Comparison of ENCODE assay signal across 29 cellular contexts in genomic region chr15:79057050-79057449, GRCh38. TPM values are rescaled to one million over a fixed set of nuclear protein-coding genes. Genes with fewer than 3 reads are reported as not detected.
"Had no signal": no experiment of that assay in that cellular context is flagged by ENCODE, and none has a peak within 500 bp of the region (broad histone marks: within the 10 kb centered on the region; RNA-seq: fewer than 3 reads in every experiment).

No MANE protein-coding gene starts in this region.

- H3K9me3 Mint-ChIP-seq: nephron progenitor cell; neural crest cell; stimulated activated effector memory CD8-positive, alpha-beta T cell treated with anti-CD3 and anti-CD28 coated beads, Interleukin-12 subunit alpha, Interleukin-12 subunit beta, amount 100 ng/mL, for 72 hours; stimulated activated naive CD8-positive, alpha-beta T cell treated with anti-CD3 and anti-CD28 coated beads, Interleukin-15, amount 100 ng/mL, for 72 hours; type B pancreatic cell had no signal

- H3K27ac Mint-ChIP-seq: naive B cell; naive thymus-derived CD8-positive, alpha-beta T cell; nephron progenitor cell; progenitor cell of endocrine pancreas; stimulated activated effector memory CD8-positive, alpha-beta T cell treated with anti-CD3 and anti-CD28 coated beads, Interleukin-12 subunit alpha, Interleukin-12 subunit beta, amount 100 ng/mL, for 72 hours; stimulated activated naive CD8-positive, alpha-beta T cell treated with anti-CD3 and anti-CD28 coated beads, Interleukin-15, amount 100 ng/mL, for 72 hours; type B pancreatic cell had no signal

- ATAC-seq: naive thymus-derived CD8-positive, alpha-beta T cell; psoas muscle; right cardiac atrium; stimulated activated effector memory CD8-positive, alpha-beta T cell treated with anti-CD3 and anti-CD28 coated beads, Interleukin-12 subunit alpha, Interleukin-12 subunit beta, amount 100 ng/mL, for 72 hours; stimulated activated naive CD8-positive, alpha-beta T cell treated with anti-CD3 and anti-CD28 coated beads, Interleukin-15, amount 100 ng/mL, for 72 hours; stimulated activated naive CD8-positive, alpha-beta T cell treated with anti-CD3 and anti-CD28 coated beads, Interleukin-15, Interleukin-2, amounts not matched to agents 100 U/mL and 50 U/mL, for 24 hours; upper lobe of right lung had no signal

- H3K4me1 Mint-ChIP-seq: naive B cell; naive thymus-derived CD8-positive, alpha-beta T cell; nephron progenitor cell; neural crest cell; stimulated activated effector memory CD8-positive, alpha-beta T cell treated with anti-CD3 and anti-CD28 coated beads, Interleukin-12 subunit alpha, Interleukin-12 subunit beta, amount 100 ng/mL, for 72 hours; stimulated activated naive CD8-positive, alpha-beta T cell treated with anti-CD3 and anti-CD28 coated beads, Interleukin-15, amount 100 ng/mL, for 72 hours had no signal

- DNase-seq: naive B cell; nephron progenitor cell; occipital lobe; ovary; psoas muscle; right cardiac atrium; right lobe of liver; sigmoid colon; small intestine; stimulated activated CD4-positive, alpha-beta T cell treated with anti-CD3 and anti-CD28 coated beads, Interleukin-12 subunit alpha, Interleukin-12 subunit beta, amount 100 ng/mL, for 4 hours; stimulated activated CD4-positive, alpha-beta T cell treated with anti-CD3 and anti-CD28 coated beads, Interleukin-2, amount 100 ng/mL, for 24 hours; stimulated activated CD4-positive, alpha-beta T cell treated with anti-CD3 and anti-CD28 coated beads, Interleukin-2, amount 100 ng/mL, for 48 hours; stimulated activated CD4-positive, alpha-beta T cell treated with anti-CD3 and anti-CD28 coated beads, Interleukin-4, amount 100 ng/mL, for 24 hours; stimulated activated naive CD4-positive, alpha-beta T cell; stimulated activated naive CD8-positive, alpha-beta T cell treated with anti-CD3 and anti-CD28 coated beads, Interleukin-15, amount 100 ng/mL, for 72 hours; stimulated activated naive CD8-positive, alpha-beta T cell treated with anti-CD3 and anti-CD28 coated beads, Interleukin-15, Interleukin-2, amounts not matched to agents 100 U/mL and 50 U/mL, for 24 hours; substantia nigra; testis; tibial artery; transverse colon; upper lobe of right lung; uterus had no signal

- H3K4me1 ChIP-seq: psoas muscle, suprapubic skin, testis, tibial artery, transverse colon, upper lobe of right lung, uterus had no signal

- H3K4me3 Mint-ChIP-seq: naive B cell; naive thymus-derived CD8-positive, alpha-beta T cell; nephron progenitor cell; neural crest cell; stimulated activated effector memory CD8-positive, alpha-beta T cell treated with anti-CD3 and anti-CD28 coated beads, Interleukin-12 subunit alpha, Interleukin-12 subunit beta, amount 100 ng/mL, for 72 hours; stimulated activated naive CD8-positive, alpha-beta T cell treated with anti-CD3 and anti-CD28 coated beads, Interleukin-15, amount 100 ng/mL, for 72 hours; type B pancreatic cell had no signal

- H3K27ac ChIP-seq: ovary, psoas muscle, right lobe of liver, sigmoid colon, suprapubic skin, testis, tibial artery, transverse colon, upper lobe of right lung, uterus had no signal

- H3K36me3 Mint-ChIP-seq: naive thymus-derived CD8-positive, alpha-beta T cell; stimulated activated effector memory CD8-positive, alpha-beta T cell treated with anti-CD3 and anti-CD28 coated beads, Interleukin-12 subunit alpha, Interleukin-12 subunit beta, amount 100 ng/mL, for 72 hours; type B pancreatic cell had no signal

- FAIRE-seq: small intestine had no signal

- H3K9me3 ChIP-seq: ovary, psoas muscle, right lobe of liver, sigmoid colon, suprapubic skin, testis, tibial artery, transverse colon, upper lobe of right lung, uterus had no signal

- H3K27me3 ChIP-seq: ovary, right lobe of liver, sigmoid colon, testis, transverse colon, upper lobe of right lung, uterus had no signal

- H3K4me3 ChIP-seq: ovary, psoas muscle, right lobe of liver, sigmoid colon, suprapubic skin, testis, tibial artery, transverse colon, upper lobe of right lung, uterus had no signal

- H3K36me3 ChIP-seq: ovary, right lobe of liver, sigmoid colon, suprapubic skin, tibial artery, transverse colon, upper lobe of right lung, uterus had no signal

RNA-seq across cellular contexts. Expression of gene RASGRF1, which starts 33.5 kb away (rescaled TPM):
- total RNA-seq: psoas muscle, skeletal muscle tissue had no signal
- polyA plus RNA-seq: naive thymus-derived CD8-positive, alpha-beta T cell had no signal
